27 cellular contexts compared by ENCODE assay signal in the genomic region with DNA sequence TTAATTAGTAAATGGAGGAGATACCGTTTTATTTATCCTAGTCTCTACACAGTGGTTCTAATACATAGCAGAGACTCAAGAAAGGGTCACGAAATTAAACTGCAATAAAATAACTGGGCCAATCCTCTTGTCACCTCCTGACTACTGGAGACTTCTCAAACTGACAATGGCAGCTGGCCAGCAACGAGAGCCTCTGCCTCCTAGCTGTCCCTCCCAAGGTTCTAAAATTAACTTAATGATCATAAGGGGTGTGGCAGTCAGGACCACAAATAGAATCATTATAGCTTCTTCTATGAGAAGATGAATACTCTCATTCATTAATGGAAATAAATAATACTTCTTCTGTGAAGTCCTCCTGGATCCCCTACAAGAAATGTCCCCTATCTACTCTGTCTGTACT.
A peak's percentile ranks its signal among the peaks of the same experiment; 100 is the strongest.
DNase-seq lines count a peak whose midpoint lies in the region; ATAC-seq lines count a peak whose summit lies in the region.
"Had no signal": no experiment of that assay in that cellular context is flagged by ENCODE, and none has a peak within 500 bp of the region (broad histone marks: within the 10 kb centered on the region; RNA-seq: fewer than 3 reads in every experiment).

No MANE protein-coding gene starts in this region.

- DNase-seq in SJCRH30, result peak; percentile 58 to 62
- peak; percentile 27 for DNase-seq in epidermal melanocyte (ENCODE audit: insufficient read length, low spot score)
- no peak for DNase-seq in memory B cell (ENCODE audit: low spot score in 2 of 2)
- peak in 3 of 49 donors; percentile 8 to 76 (median 17) for DNase-seq in substantia nigra (lab: John Stamatoyannopoulos, UW)
- DNase-seq in activated T-cell treated with anti-CD3 and anti-CD28 coated beads, Interleukin-2, amount 50 U/mL, for 72 hours, result no peak
- DNase-seq in NCI-H748 (lab: John Stamatoyannopoulos, UW; ENCODE audit: unreplicated experiment), result no peak
- DNase-seq: activated CD4-positive, alpha-beta T cell treated with anti-CD3 and anti-CD28 coated beads for 4 hours; activated gamma-delta T cell treated with Interleukin-2 at 50 U/mL for 16 hours; activated T-cell treated with anti-CD3 and anti-CD28 coated beads, Interleukin-2, amount 50 U/mL, for 1 hour; body of pancreas; DMS79 treated with DMSO at 0.1 percent for 48 hours; HCEC 1CT; KG1; mesendoderm; NCI-H1436; NCI-H446; NCI-H82; occipital lobe; RPMI8226; SK-N-SH; small intestine; stimulated activated CD4-positive, alpha-beta T cell treated with anti-CD3 and anti-CD28 coated beads, Interleukin-2, amount 100 ng/mL, for 24 hours; T-helper 2 cell; upper lobe of right lung had no signal

- peak overlapping the region; percentile 19 for H3K27ac Mint-ChIP-seq in memory B cell
- H3K27ac Mint-ChIP-seq in activated T-cell treated with anti-CD3 and anti-CD28 coated beads, Interleukin-2, amount 50 U/mL, for 72 hours, result no peak overlapping the region

- H3K36me3 Mint-ChIP-seq in memory B cell, result peaks cover 20% of the 10 kb centered on the region
- H3K36me3 Mint-ChIP-seq in activated T-cell treated with anti-CD3 and anti-CD28 coated beads, Interleukin-2, amount 50 U/mL, for 72 hours (ENCODE audit: insufficient read depth in 2 of 2), result peaks cover 8 to 9% of the 10 kb centered on the region in 2 donors

- no peak overlapping the region for H3K4me3 Mint-ChIP-seq in memory B cell
- H3K4me3 Mint-ChIP-seq in activated T-cell treated with anti-CD3 and anti-CD28 coated beads, Interleukin-2, amount 50 U/mL, for 72 hours, result no peak overlapping the region

- H3K36me3 ChIP-seq in SJCRH30, result no peaks in the 10 kb centered on the region

- ATAC-seq in memory B cell (ENCODE audit: low read depth), result no peak
- no peak for ATAC-seq in HG02610 (IDR thresholded peaks at IDR 0.05; ENCODE audit: unreplicated experiment)
- ATAC-seq in activated T-cell treated with anti-CD3 and anti-CD28 coated beads, Interleukin-2, amount 50 U/mL, for 72 hours (replicated peaks in 1 of 2), result no peak
- ATAC-seq: body of pancreas, upper lobe of right lung had no signal

- H3K27me3 ChIP-seq in SJCRH30, result no peaks in the 10 kb centered on the region
- H3K27me3 ChIP-seq: BLaER1 treated with 17β-estradiol and CSF1 and Interleukin-3, amounts not matched to agents 10 nM and 100 nM; body of pancreas; upper lobe of right lung had no signal

- no peak overlapping the region for H3K4me3 ChIP-seq in SJCRH30
- H3K4me3 ChIP-seq: BLaER1 treated with 17β-estradiol and CSF1 and Interleukin-3, amounts not matched to agents 10 nM and 100 nM; body of pancreas; upper lobe of right lung had no signal

- no peaks in the 10 kb centered on the region for H3K9me3 ChIP-seq in SJCRH30 (replicated peaks)
- H3K9me3 ChIP-seq: body of pancreas, SK-N-SH, upper lobe of right lung had no signal

- H3K27ac ChIP-seq in SJCRH30 (no peak overlapping the region), substantia nigra (ENCODE audit: low read depth, low read length, poor library complexity, severe bottlenecking) (peak overlapping the region; percentile 4)
- H3K27ac ChIP-seq: BLaER1 treated with 17β-estradiol and CSF1 and Interleukin-3, amounts not matched to agents 10 nM and 100 nM; body of pancreas; upper lobe of right lung; VCaP had no signal

- H3K4me1 ChIP-seq in SJCRH30, result peaks cover 3% of the 10 kb centered on the region; the same call in 1 of the 2 replicates
- H3K4me1 ChIP-seq: body of pancreas, upper lobe of right lung had no signal

- peaks cover 7% of the 10 kb centered on the region for H3K9me3 Mint-ChIP-seq in memory B cell
- H3K9me3 Mint-ChIP-seq in activated T-cell treated with anti-CD3 and anti-CD28 coated beads, Interleukin-2, amount 50 U/mL, for 72 hours, result peaks cover 6 to 9% of the 10 kb centered on the region in 2 donors

- H3K4me1 Mint-ChIP-seq in memory B cell, result peaks cover 10% of the 10 kb centered on the region
- H3K4me1 Mint-ChIP-seq in activated T-cell treated with anti-CD3 and anti-CD28 coated beads, Interleukin-2, amount 50 U/mL, for 72 hours (ENCODE audit: low read depth), result peaks cover 10% of the 10 kb centered on the region

- H3K27me3 Mint-ChIP-seq in memory B cell, result no peaks in the 10 kb centered on the region
- no peaks in the 10 kb centered on the region for H3K27me3 Mint-ChIP-seq in activated T-cell treated with anti-CD3 and anti-CD28 coated beads, Interleukin-2, amount 50 U/mL, for 72 hours (ENCODE audit: low read depth)

Comparison
In these comparisons a context has a peak if more than half of its experiments do, and no peak if none do; other contexts are left out.
1. DNase-seq: peak in SJCRH30 (2 of 2) and epidermal melanocyte (single experiment); none in memory B cell (0 of 2), activated T-cell treated with anti-CD3 and anti-CD28 coated beads, Interleukin-2, amount 50 U/mL, for 72 hours (0 of 2) and NCI-H748 (single experiment).